In genomic region chr11:124843616-124843910, GRCh38 we compare ENCODE assay signal across 2 cellular contexts.
TF ChIP-seq lines count a peak whose summit lies in the region.

No MANE protein-coding gene starts in this region.

TF ChIP-seq in H1, 55 proteins besides CTCF, POLR2A, EP300 and RAD21:
- TF ChIP-seq BRCA1 (IDR thresholded peaks at IDR 0.05; ENCODE audit: low read depth, low read length): no peak
- 0 out of 2 replicates have a peak, but pooled peaks have one; percentile 1 for TF ChIP-seq MAX (IDR thresholded peaks at IDR 0.05)
- peak; percentile 9 for TF ChIP-seq EZH2 (IDR thresholded peaks at IDR 0.05; ENCODE audit: low read depth, low read length, severe bottlenecking)
- TF ChIP-seq KDM1A (IDR thresholded peaks at IDR 0.05; ENCODE audit: borderline replicate concordance, low read length): peak; percentile 94

TF ChIP-seq in neural cell, 6 proteins besides CTCF, POLR2A, EP300 and RAD21:
- no peak for TF ChIP-seq REST (IDR thresholded peaks at IDR 0.05; ENCODE audit: borderline replicate concordance)
- no peak for TF ChIP-seq SMC3 (conservative IDR thresholded peaks at IDR 0.05; ENCODE audit: poor library complexity)
- TF ChIP-seq EZH2 (IDR thresholded peaks at IDR 0.05; ENCODE audit: borderline replicate concordance, insufficient read depth, low read length, poor library complexity, severe bottlenecking): no peak
- TF ChIP-seq MXI1 (conservative IDR thresholded peaks at IDR 0.05; ENCODE audit: poor library complexity, severe bottlenecking): no peak
